In the genomic region with DNA sequence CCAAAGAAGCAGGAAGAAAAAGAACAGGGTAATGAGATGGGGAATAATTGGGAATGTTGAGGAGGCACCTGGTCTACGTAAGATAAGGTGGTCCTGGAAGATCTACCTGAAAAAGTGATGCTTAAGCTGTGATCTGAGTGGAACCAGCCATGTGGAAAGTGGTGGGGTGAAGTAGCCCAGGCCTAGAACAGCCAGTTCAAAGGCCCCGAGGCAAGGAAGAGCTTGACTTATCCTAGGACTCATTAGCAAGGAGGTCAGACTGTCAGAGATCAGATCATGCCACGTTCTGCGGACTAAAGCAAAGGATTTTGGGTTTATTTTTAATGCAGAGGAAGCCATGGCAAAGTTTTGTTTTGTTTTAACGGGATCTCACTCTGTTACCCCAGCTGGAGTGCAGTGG, we compare ENCODE assay signal across 24 cellular contexts. TPM values are rescaled to one million over a fixed set of nuclear protein-coding genes. Genes with fewer than 3 reads are reported as not detected.
"Had no signal": no experiment of that assay in that cellular context is flagged by ENCODE, and none has a peak within 500 bp of the region (broad histone marks: within the 10 kb centered on the region; RNA-seq: fewer than 3 reads in every experiment).

No MANE protein-coding gene starts in this region.

- H3K9ac ChIP-seq: SK-N-SH had no signal

- FAIRE-seq: RCC 7860 had no signal

- H3K36me3 ChIP-seq: MG63 had no signal

- DNase-seq: Karpas-422, KG1, MG63, NCI-H1092, NCI-H1105 treated with DMSO at 0.1 percent for 48 hours, NCI-H1417 treated with DMSO at 0.1 percent for 48 hours, NCI-H146, NCI-H1694 treated with DMSO at 0.1 percent for 48 hours, NCI-H1930, NCI-H2081, NCI-H2107, NCI-H2227 treated with DMSO at 0.1 percent for 48 hours, NCI-H524, NCI-H526 treated with DMSO at 0.1 percent for 48 hours, NCI-H774, SHP77, SK-N-SH, SW 1271, T-cell had no signal

- H3K27me3 ChIP-seq: MG63 had no signal

- H3K4me3 ChIP-seq: MG63 had no signal

- H3K4me2 ChIP-seq: SK-N-SH had no signal

- ATAC-seq: T-cell had no signal

- H3K27ac ChIP-seq: RWPE1 had no signal

- H3K9me3 ChIP-seq: SK-N-SH had no signal

RNA-seq across cellular contexts. Expression of gene GCM2, which starts 10.1 kb away (rescaled TPM):
- total RNA-seq: HT-29, NCI-H460, SK-MEL-5, T-cell had no signal
- polyA plus RNA-seq: SK-N-SH had no signal

RNA-seq across cellular contexts. Expression of gene MAK, which starts 53.6 kb away (rescaled TPM):
- total RNA-seq: HT-29 had no signal
